Comparison of ENCODE assay signal across 15 cellular contexts in the genomic region with DNA sequence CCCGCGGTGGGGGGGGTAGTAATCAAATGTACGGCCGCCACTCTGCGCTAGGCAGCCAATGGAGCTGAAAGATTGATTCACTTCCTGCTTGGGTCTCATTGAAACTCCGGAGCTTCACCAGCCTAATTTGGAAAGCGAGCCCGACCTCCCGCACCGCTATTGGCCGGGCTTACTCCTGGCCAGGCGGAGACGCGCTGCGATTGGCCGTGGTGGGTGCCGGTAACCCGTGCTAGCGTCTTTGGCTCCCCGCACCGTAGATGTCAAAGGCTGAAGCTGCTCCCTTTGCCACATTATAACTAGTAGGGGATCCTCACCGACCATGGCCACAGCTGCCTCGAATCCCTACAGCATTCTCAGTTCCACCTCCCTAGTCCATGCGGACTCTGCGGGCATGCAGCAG. TPM values are rescaled to one million over a fixed set of nuclear protein-coding genes. Genes with fewer than 3 reads are reported as not detected.
DNase-seq lines count a peak whose midpoint lies in the region; ATAC-seq and TF ChIP-seq lines count a peak whose summit lies in the region.
"Had no signal": no experiment of that assay in that cellular context is flagged by ENCODE, and none has a peak within 500 bp of the region (broad histone marks: within the 10 kb centered on the region; RNA-seq: fewer than 3 reads in every experiment).

A gene (plus strand): TSS at position 285 of the 400 bp plus-strand sequence. CDS start 35 bp downstream, at position 320.

- H3K9ac ChIP-seq in endodermal cell (ENCODE audit: extremely low read depth, low read length, poor library complexity, severe bottlenecking) (no peak within 1 kb of the TSS), neural progenitor cell (no peak within 1 kb of the TSS)
- H3K9ac ChIP-seq: BLaER1 treated with 17β-estradiol and CSF1 and Interleukin-3, amounts not matched to agents 10 nM and 100 nM had no signal

- no peak within 1 kb of the TSS for H3K27ac Mint-ChIP-seq in endodermal cell
- peak within 1 kb of the TSS; percentile 90 for H3K27ac Mint-ChIP-seq in neural progenitor cell
- peak within 1 kb of the TSS in 2 of 7 donors; percentile 33 to 68 for H3K27ac Mint-ChIP-seq in CD14-positive monocyte
- H3K27ac Mint-ChIP-seq: activated naive CD4-positive, alpha-beta T cell treated with anti-CD3 and anti-CD28 coated beads, Interleukin-2, amount 10 ng/mL, durations not matched to agents 7 days and 5 days; memory B cell had no signal

- intact Hi-C loops in CD14-positive monocyte (cut with micrococcal nuclease) = no loop called here

- H3K27ac ChIP-seq in endodermal cell (ENCODE audit: low read depth, low read length) = no peak within 1 kb of the TSS
- H3K27ac ChIP-seq in neural progenitor cell = no peak within 1 kb of the TSS
- H3K27ac ChIP-seq: BLaER1 treated with 17β-estradiol and CSF1 and Interleukin-3, amounts not matched to agents 10 nM and 100 nM; tibial artery had no signal

- H3K4me1 ChIP-seq in endodermal cell (ENCODE audit: control insufficient read depth, insufficient read depth, low read length) = no peaks in the 10 kb centered on the region
- no peaks in the 10 kb centered on the region for H3K4me1 ChIP-seq in neural progenitor cell
- H3K4me1 ChIP-seq: BLaER1 treated with 17β-estradiol and CSF1 and Interleukin-3, amounts not matched to agents 10 nM and 100 nM had no signal

- no peaks in the 10 kb centered on the region for H3K9me3 ChIP-seq in endodermal cell (ENCODE audit: control insufficient read depth, low read length)
- H3K9me3 ChIP-seq in neural progenitor cell (ENCODE audit: low read depth) = no peaks in the 10 kb centered on the region
- H3K9me3 ChIP-seq: tibial artery had no signal

- 0 to 3% methylated on average over 5 to 24 of the region's 25 CpGs for WGBS in endodermal cell (ENCODE audit: insufficient coverage in 1 of 2, insufficient read length in 1 of 2), 2 experiments

- H3K9me3 Mint-ChIP-seq in endodermal cell = peaks cover 55% of the 10 kb centered on the region
- peaks cover 2% of the 10 kb centered on the region for H3K9me3 Mint-ChIP-seq in neural progenitor cell
- H3K9me3 Mint-ChIP-seq in CD14-positive monocyte = peaks cover 0 to 41% (median 22%) of the 10 kb centered on the region in 7 donors
- H3K9me3 Mint-ChIP-seq: activated naive CD4-positive, alpha-beta T cell treated with anti-CD3 and anti-CD28 coated beads, Interleukin-2, amount 10 ng/mL, durations not matched to agents 7 days and 5 days had no signal

- H3K4me1 Mint-ChIP-seq in endodermal cell (peaks cover 26% of the 10 kb centered on the region), neural progenitor cell (peaks cover 49% of the 10 kb centered on the region), CD14-positive monocyte (no peaks in the 10 kb centered on the region)

- H3K36me3 Mint-ChIP-seq in endodermal cell (ENCODE audit: low read depth) = no peaks in the 10 kb centered on the region
- no peaks in the 10 kb centered on the region for H3K36me3 Mint-ChIP-seq in neural progenitor cell
- H3K36me3 Mint-ChIP-seq in CD14-positive monocyte = peaks cover 4 to 6% of the 10 kb centered on the region in 2 donors

- peak within 1 kb of the TSS; percentile 73 for H3K4me2 ChIP-seq in neural progenitor cell
- H3K4me2 ChIP-seq: BLaER1 treated with 17β-estradiol and CSF1 and Interleukin-3, amounts not matched to agents 10 nM and 100 nM had no signal

- DNase-seq in DMS53 treated with DMSO at 0.1 percent for 48 hours (lab: John Stamatoyannopoulos, UW; ENCODE audit: unreplicated experiment) = peak; percentile 83
- DNase-seq in endodermal cell = peak; percentile 92
- DNase-seq in neural progenitor cell (ENCODE audit: low spot score) = peak; percentile 83
- DNase-seq in amniotic stem cell (lab: John Stamatoyannopoulos, UW) = no peak
- no peak for DNase-seq in central memory CD4-positive, alpha-beta T cell
- DNase-seq in CD14-positive monocyte (ENCODE audit: low spot score) = no peak
- no peak for DNase-seq in activated CD4-positive, CD25-positive, alpha-beta regulatory T cell treated with anti-CD3 and anti-CD28 coated beads, Interleukin-2, amount 50 U/mL, for 72 hours
- DNase-seq: activated naive CD4-positive, alpha-beta T cell treated with anti-CD3 and anti-CD28 coated beads, Interleukin-2, amount 10 ng/mL, durations not matched to agents 7 days and 5 days; NCI-H1436; tibial artery had no signal

- H3K27me3 ChIP-seq in endodermal cell (ENCODE audit: control insufficient read depth, insufficient read depth, low read length, poor library complexity, severe bottlenecking) = peaks cover 92% of the 10 kb centered on the region
- peaks cover 92% of the 10 kb centered on the region for H3K27me3 ChIP-seq in neural progenitor cell

- H3K4me3 Mint-ChIP-seq in endodermal cell (peak within 1 kb of the TSS; percentile 57), neural progenitor cell (peak within 1 kb of the TSS; percentile 87), CD14-positive monocyte (peak within 1 kb of the TSS in 1 of 2 donors; percentile 79)
- H3K4me3 Mint-ChIP-seq: activated naive CD4-positive, alpha-beta T cell treated with anti-CD3 and anti-CD28 coated beads, Interleukin-2, amount 10 ng/mL, durations not matched to agents 7 days and 5 days; memory B cell had no signal

- H3K4me3 ChIP-seq in endodermal cell (ENCODE audit: low read length) = peak within 1 kb of the TSS; percentile 65
- peak within 1 kb of the TSS; percentile 40 for H3K4me3 ChIP-seq in neural progenitor cell
- H3K4me3 ChIP-seq: BLaER1 treated with 17β-estradiol and CSF1 and Interleukin-3, amounts not matched to agents 10 nM and 100 nM had no signal

- TF ChIP-seq CTCF in endodermal cell (conservative IDR thresholded peaks at IDR 0.05) (no peak), neural progenitor cell (IDR thresholded peaks at IDR 0.05) (no peak), CD14-positive monocyte (IDR thresholded peaks at IDR 0.05) (no peak)

- H2AFZ ChIP-seq in neural progenitor cell (replicated peaks) = no peak within 1 kb of the TSS

- no peaks in the 10 kb centered on the region for H3K79me2 ChIP-seq in neural progenitor cell (ENCODE audit: low read depth)

- H4K20me1 ChIP-seq in neural progenitor cell (ENCODE audit: low read depth) = peaks cover 18% of the 10 kb centered on the region

- no peaks in the 10 kb centered on the region for H3F3A ChIP-seq in neural progenitor cell (ENCODE audit: low read depth)

- H3K27me3 Mint-ChIP-seq in endodermal cell (ENCODE audit: insufficient read depth) (peaks cover 87% of the 10 kb centered on the region), neural progenitor cell (ENCODE audit: insufficient read depth, low read depth) (peaks cover 6% of the 10 kb centered on the region), CD14-positive monocyte (ENCODE audit: low read depth in 3 of 3) (peaks cover 82 to 89% (median 85%) of the 10 kb centered on the region in 3 donors)

- ATAC-seq in HG03354 (IDR thresholded peaks at IDR 0.05; ENCODE audit: poor library complexity, severe bottlenecking, unreplicated experiment) = peak; percentile 73
- ATAC-seq: Panc1 had no signal

- H3K36me3 ChIP-seq in endodermal cell (ENCODE audit: control insufficient read depth, insufficient read depth, low read length) (no peaks in the 10 kb centered on the region), neural progenitor cell (no peaks in the 10 kb centered on the region)
- H3K36me3 ChIP-seq: BLaER1 treated with 17β-estradiol and CSF1 and Interleukin-3, amounts not matched to agents 10 nM and 100 nM; tibial artery had no signal

RNA-seq across cellular contexts. Expression of the gene that starts here (rescaled TPM):
- total RNA-seq in endodermal cell (under 1 TPM in 1 of 2 donors, not detected in 1; 0.24 TPM), neural progenitor cell (ENCODE audit: low replicate concordance) (not detected in 2 replicates)
- 17.5 TPM for polyA plus RNA-seq in endodermal cell (2013, experiment 1 of 2)
- 12.7 TPM for polyA plus RNA-seq in endodermal cell (2013, experiment 2 of 2)
- not detected for polyA plus RNA-seq in CD14-positive monocyte
- polyA plus RNA-seq: esophagus had no signal

Comparison
In these comparisons a context has a peak if more than half of its experiments do, and no peak if none do; other contexts are left out.
1. Peak in DNase-seq, H3K4me3 ChIP-seq and H3K4me2 ChIP-seq in neural progenitor cell; RNA of the gene not detected or under 1 TPM.
2. DNase-seq: peak in DMS53 treated with DMSO at 0.1 percent for 48 hours (single experiment) and endodermal cell (single experiment); none in amniotic stem cell (single experiment), central memory CD4-positive, alpha-beta T cell (single experiment), CD14-positive monocyte (single experiment) and activated CD4-positive, CD25-positive, alpha-beta regulatory T cell treated with anti-CD3 and anti-CD28 coated beads, Interleukin-2, amount 50 U/mL, for 72 hours (single experiment).